Comparison of ENCODE assay signal across 9 cellular contexts in genomic region chr2:8692783-8693768, GRCh38. TPM values are rescaled to one million over a fixed set of nuclear protein-coding genes. Genes with fewer than 3 reads are reported as not detected.
DNase-seq lines count a peak whose midpoint lies in the region; FAIRE-seq and TF ChIP-seq lines count a peak whose summit lies in the region.
"Had no signal": no experiment of that assay in that cellular context is flagged by ENCODE, and none has a peak within 500 bp of the region (broad histone marks: within the 10 kb centered on the region; RNA-seq: fewer than 3 reads in every experiment).

No MANE protein-coding gene starts in this region.

- H3K9me2 ChIP-seq in OCI-LY1 (ENCODE audit: low read depth, low read length) = no peaks in the 10 kb centered on the region

- no peak overlapping the region for H2AFZ ChIP-seq in OCI-LY1 (ENCODE audit: low read length)

- TF ChIP-seq CTCF in GM10266 (IDR thresholded peaks at IDR 0.05; ENCODE audit: control insufficient read depth, insufficient read depth, low read depth, missing control alignments) (peak; percentile 60), OCI-LY1 (IDR thresholded peaks at IDR 0.05; ENCODE audit: low read length) (peak; percentile 78), liver (IDR thresholded peaks at IDR 0.05; ENCODE audit: low read depth, low read length, missing input control) (peak; percentile 31)

- no peaks in the 10 kb centered on the region for H3K9me3 Mint-ChIP-seq in dendritic cell treated with granulocyte-macrophage colony-stimulating factor and Interleukin-4, amounts not matched to agents 40 ng/mL and 50 ng/mL, for 4 days

- peak overlapping the region; percentile 37 for H3K4me3 Mint-ChIP-seq in dendritic cell treated with granulocyte-macrophage colony-stimulating factor and Interleukin-4, amounts not matched to agents 40 ng/mL and 50 ng/mL, for 4 days
- H3K4me3 Mint-ChIP-seq: IgD-negative memory B cell had no signal

- peaks cover 8% of the 10 kb centered on the region for H3K4me1 ChIP-seq in OCI-LY1 (ENCODE audit: insufficient read depth, low read length, severe bottlenecking)
- peaks cover 0 to 4% (median 3%) of the 10 kb centered on the region in 4 donors for H3K4me1 ChIP-seq in liver (ENCODE audit: control insufficient read depth in 4 of 4, insufficient read depth in 4 of 4, low read length in 3 of 4)

- H3K4me1 Mint-ChIP-seq in dendritic cell treated with granulocyte-macrophage colony-stimulating factor and Interleukin-4, amounts not matched to agents 40 ng/mL and 50 ng/mL, for 4 days (ENCODE audit: low read depth) = peaks cover 11% of the 10 kb centered on the region
- H3K4me1 Mint-ChIP-seq: IgD-negative memory B cell had no signal

- no peak overlapping the region for H3K27ac Mint-ChIP-seq in dendritic cell treated with granulocyte-macrophage colony-stimulating factor and Interleukin-4, amounts not matched to agents 40 ng/mL and 50 ng/mL, for 4 days

- intact Hi-C loops in dendritic cell treated with granulocyte-macrophage colony-stimulating factor and Interleukin-4, amounts not matched to agents 40 ng/mL and 50 ng/mL, for 4 days (cut with micrococcal nuclease) = no loop called here

- 27% methylated on average over 37 of the region's 37 CpGs for WGBS in liver

- DNase-seq in GM10266 (ENCODE audit: extremely low spot score) = peak; percentile 69
- DNase-seq in superior temporal gyrus (ENCODE audit: extremely low spot score) = peak; percentile 60
- DNase-seq in NCI-H2081 (lab: John Stamatoyannopoulos, UW) = no peak
- no peak for DNase-seq in RCC 7860 (ENCODE audit: low spot score)
- DNase-seq in NCI-H446 (lab: John Stamatoyannopoulos, UW) = no peak

- H3F3A ChIP-seq in OCI-LY1 (ENCODE audit: insufficient read depth, low read length) = no peaks in the 10 kb centered on the region

- no peak for FAIRE-seq in RCC 7860 (lab: Jason Lieb, UNC)

- H3K79me2 ChIP-seq in OCI-LY1 (ENCODE audit: insufficient read depth, low read length) = no peaks in the 10 kb centered on the region

- no peak overlapping the region; the same call in 1 of the 2 replicates for H3K9ac ChIP-seq in OCI-LY1 (ENCODE audit: low read length)
- no peak overlapping the region for H3K9ac ChIP-seq in liver (ENCODE audit: low read depth in 1 of 2, low read length in 2 of 2)

- H3K4me3 ChIP-seq in OCI-LY1 (ENCODE audit: low read depth, low read length, poor library complexity, severe bottlenecking) (no peak overlapping the region), liver (ENCODE audit: low read depth in 1 of 3, low read length in 3 of 3) (no peak overlapping the region)

- H4K20me1 ChIP-seq in OCI-LY1 (ENCODE audit: insufficient read depth, low read length) = no peaks in the 10 kb centered on the region

- peak overlapping the region; percentile 27 for H3K4me2 ChIP-seq in OCI-LY1 (ENCODE audit: low read length)

- peak; percentile 26 to 56 for TF ChIP-seq RAD21 in liver (IDR thresholded peaks at IDR 0.05)

- H3K27ac ChIP-seq in OCI-LY1 (ENCODE audit: low read depth, low read length, poor library complexity, severe bottlenecking) = no peak overlapping the region
- no peak overlapping the region for H3K27ac ChIP-seq in liver (ENCODE audit: low read depth in 1 of 2, low read length in 2 of 2)

- no peaks in the 10 kb centered on the region; the same call in 1 of the 2 replicates for H3K27me3 ChIP-seq in OCI-LY1 (ENCODE audit: insufficient read depth, low read length)
- H3K27me3 ChIP-seq in liver (ENCODE audit: control insufficient read depth in 4 of 4, insufficient read depth in 4 of 4, low read length in 3 of 4) = peaks cover 0 to 4% (median 0%) of the 10 kb centered on the region in 4 donors

- H3K36me3 Mint-ChIP-seq in dendritic cell treated with granulocyte-macrophage colony-stimulating factor and Interleukin-4, amounts not matched to agents 40 ng/mL and 50 ng/mL, for 4 days (ENCODE audit: low read depth) = no peaks in the 10 kb centered on the region
- H3K36me3 Mint-ChIP-seq: IgD-negative memory B cell had no signal

- H3K36me3 ChIP-seq in OCI-LY1 (ENCODE audit: insufficient read depth, low read length) = no peaks in the 10 kb centered on the region
- H3K36me3 ChIP-seq in liver (ENCODE audit: control insufficient read depth in 4 of 4, insufficient read depth in 3 of 4, low read depth in 1 of 4, low read length in 3 of 4) = no peaks in the 10 kb centered on the region

- H3K9me3 ChIP-seq in OCI-LY1 (ENCODE audit: low read length) = no peaks in the 10 kb centered on the region
- no peaks in the 10 kb centered on the region for H3K9me3 ChIP-seq in liver (ENCODE audit: control insufficient read depth in 4 of 4, low read length in 3 of 4)

- H3K27me3 Mint-ChIP-seq in dendritic cell treated with granulocyte-macrophage colony-stimulating factor and Interleukin-4, amounts not matched to agents 40 ng/mL and 50 ng/mL, for 4 days = peaks cover 32% of the 10 kb centered on the region

TF ChIP-seq in liver, 16 proteins besides CTCF, POLR2A, EP300 and RAD21:
- TF ChIP-seq SP1 (IDR thresholded peaks at IDR 0.05) = no peak
- TF ChIP-seq HNF4G (IDR thresholded peaks at IDR 0.05) = no peak
- no peak for TF ChIP-seq FOXA1 (IDR thresholded peaks at IDR 0.05)
- no peak for TF ChIP-seq YY1 (IDR thresholded peaks at IDR 0.05)
- no peak for TF ChIP-seq GABPA (IDR thresholded peaks at IDR 0.05 in 1 of 2, conservative IDR thresholded peaks at IDR 0.05 in 1 of 2)
- TF ChIP-seq RXRA (IDR thresholded peaks at IDR 0.05) = no peak
- TF ChIP-seq FOXA2 (IDR thresholded peaks at IDR 0.05) = no peak
- TF ChIP-seq REST (IDR thresholded peaks at IDR 0.05) = no peak
- TF ChIP-seq EGR1 (IDR thresholded peaks at IDR 0.05; ENCODE audit: low read depth in 2 of 2) = no peak
- TF ChIP-seq JUND (IDR thresholded peaks at IDR 0.05) = no peak
- TF ChIP-seq MAX (IDR thresholded peaks at IDR 0.05) = no peak
- TF ChIP-seq, protein P1, sequence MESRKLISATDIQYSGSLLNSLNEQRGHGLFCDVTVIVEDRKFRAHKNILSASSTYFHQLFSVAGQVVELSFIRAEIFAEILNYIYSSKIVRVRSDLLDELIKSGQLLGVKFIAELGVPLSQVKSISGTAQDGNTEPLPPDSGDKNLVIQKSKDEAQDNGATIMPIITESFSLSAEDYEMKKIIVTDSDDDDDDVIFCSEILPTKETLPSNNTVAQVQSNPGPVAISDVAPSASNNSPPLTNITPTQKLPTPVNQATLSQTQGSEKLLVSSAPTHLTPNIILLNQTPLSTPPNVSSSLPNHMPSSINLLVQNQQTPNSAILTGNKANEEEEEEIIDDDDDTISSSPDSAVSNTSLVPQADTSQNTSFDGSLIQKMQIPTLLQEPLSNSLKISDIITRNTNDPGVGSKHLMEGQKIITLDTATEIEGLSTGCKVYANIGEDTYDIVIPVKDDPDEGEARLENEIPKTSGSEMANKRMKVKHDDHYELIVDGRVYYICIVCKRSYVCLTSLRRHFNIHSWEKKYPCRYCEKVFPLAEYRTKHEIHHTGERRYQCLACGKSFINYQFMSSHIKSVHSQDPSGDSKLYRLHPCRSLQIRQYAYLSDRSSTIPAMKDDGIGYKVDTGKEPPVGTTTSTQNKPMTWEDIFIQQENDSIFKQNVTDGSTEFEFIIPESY (IDR thresholded peaks at IDR 0.05) = no peak
- no peak for TF ChIP-seq NR2F2 (IDR thresholded peaks at IDR 0.05)
- no peak for TF ChIP-seq ATF3 (IDR thresholded peaks at IDR 0.05)
- TF ChIP-seq HNF4A (conservative IDR thresholded peaks at IDR 0.05) = no peak

RNA-seq across cellular contexts. Expression of gene ID2, which starts 11.2 kb away (rescaled TPM):
- 100 to 1,000 TPM; 216 to 274 TPM for total RNA-seq in liver
- 100 to 1,000 TPM; 149 to 488 TPM for polyA plus RNA-seq in liver

Comparison
In these comparisons a context has a peak if more than half of its experiments do, and no peak if none do; other contexts are left out.
1. DNase-seq: peak in GM10266 (single experiment) and superior temporal gyrus (single experiment); none in NCI-H2081 (0 of 2), RCC 7860 (single experiment) and NCI-H446 (0 of 2).
2. Peak in every context shown above with its lines, with median percentiles within 50 percentile points of each other: CTCF ChIP-seq.